In the genomic region with DNA sequence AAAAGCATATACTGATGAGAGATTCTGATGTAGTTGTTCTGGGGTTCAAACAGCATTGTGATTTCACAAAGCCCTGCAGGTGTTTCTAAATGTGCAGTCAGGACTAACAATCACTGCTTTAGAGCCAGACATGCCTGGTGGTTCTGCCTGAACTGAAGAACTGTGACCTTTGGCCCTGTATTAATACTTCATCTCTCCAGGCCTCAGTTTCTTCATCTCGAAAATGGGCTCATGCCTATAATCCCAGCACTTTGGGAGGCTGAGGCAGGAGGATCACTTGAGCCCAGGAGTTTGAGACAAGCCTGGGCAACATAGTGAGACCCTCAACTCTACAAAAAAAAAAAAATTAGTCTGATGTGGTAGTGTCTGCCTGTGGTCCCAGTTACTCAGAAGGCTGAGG, we compare ENCODE assay signal across 25 cellular contexts. TPM values are rescaled to one million over a fixed set of nuclear protein-coding genes. Genes with fewer than 3 reads are reported as not detected.
"Had no signal": no experiment of that assay in that cellular context is flagged by ENCODE, and none has a peak within 500 bp of the region (broad histone marks: within the 10 kb centered on the region; RNA-seq: fewer than 3 reads in every experiment).

No MANE protein-coding gene starts in this region.

- DNase-seq: activated CD4-positive, alpha-beta T cell treated with anti-CD3 and anti-CD28 coated beads for 48 hours; activated naive CD4-positive, alpha-beta T cell treated with Interleukin-2 at 50 U/mL for 16 hours; activated naive CD8-positive, alpha-beta T cell treated with anti-CD3 and anti-CD28 coated beads for 36 hours; activated T-cell treated with anti-CD3 and anti-CD28 coated beads for 4 hours; adrenal gland; aorta; foreskin melanocyte; heart right ventricle; kidney glomerular epithelial cell; lower lobe of right lung; mesenchymal stem cell; natural killer cell; spleen; stimulated activated naive CD8-positive, alpha-beta T cell treated with anti-CD3 and anti-CD28 coated beads, Interleukin-15, Interleukin-2, amounts not matched to agents 100 U/mL and 50 U/mL, for 24 hours; T-helper 1 cell; testis; transverse colon had no signal

- H3K4me3 Mint-ChIP-seq: activated naive CD8-positive, alpha-beta T cell treated with anti-CD3 and anti-CD28 coated beads for 36 hours; brain; natural killer cell had no signal

- H3K36me3 Mint-ChIP-seq: activated naive CD8-positive, alpha-beta T cell treated with anti-CD3 and anti-CD28 coated beads for 36 hours; brain; natural killer cell had no signal

- H3K27ac ChIP-seq: adrenal gland, esophagus muscularis mucosa, heart right ventricle, lower lobe of right lung, spleen, transverse colon had no signal

- H3K9me3 Mint-ChIP-seq: activated naive CD8-positive, alpha-beta T cell treated with anti-CD3 and anti-CD28 coated beads for 36 hours; brain; natural killer cell had no signal

- H3K9me3 ChIP-seq: adrenal gland, esophagus muscularis mucosa, heart right ventricle, lower lobe of right lung, spleen, testis, transverse colon had no signal

- H3K36me3 ChIP-seq: adrenal gland, esophagus muscularis mucosa, heart right ventricle, lower lobe of right lung, spleen, transverse colon had no signal

- ATAC-seq: heart right ventricle; left lobe of liver; lower lobe of right lung; natural killer cell; right cardiac atrium; stimulated activated naive CD8-positive, alpha-beta T cell treated with anti-CD3 and anti-CD28 coated beads, Interleukin-15, Interleukin-2, amounts not matched to agents 100 U/mL and 50 U/mL, for 24 hours had no signal

- H3K27me3 ChIP-seq: testis had no signal

- H3K27ac Mint-ChIP-seq: activated naive CD8-positive, alpha-beta T cell treated with anti-CD3 and anti-CD28 coated beads for 36 hours had no signal

- H3K4me3 ChIP-seq: adrenal gland, esophagus muscularis mucosa, heart right ventricle, lower lobe of right lung, spleen, testis, transverse colon had no signal

RNA-seq across cellular contexts. Expression of a gene that starts 3.9 kb away (rescaled TPM):
- total RNA-seq: activated naive CD8-positive, alpha-beta T cell treated with anti-CD3 and anti-CD28 coated beads for 36 hours; aorta; cardiac septum; esophagus muscularis mucosa; glomerular endothelial cell; left lobe of liver; omental fat pad; transverse colon; urinary bladder had no signal
- polyA plus RNA-seq: aorta, heart right ventricle, right cardiac atrium had no signal

RNA-seq across cellular contexts. Expression of a gene that starts 48.1 kb away (rescaled TPM):
- polyA plus RNA-seq: aorta had no signal
